In genomic region chr12:31804185-31804504, GRCh38 we compare ENCODE assay signal across 15 cellular contexts.
DNase-seq lines count a peak whose midpoint lies in the region; ATAC-seq, FAIRE-seq and TF ChIP-seq lines count a peak whose summit lies in the region.
"Had no signal": no experiment of that assay in that cellular context is flagged by ENCODE, and none has a peak within 500 bp of the region (broad histone marks: within the 10 kb centered on the region; RNA-seq: fewer than 3 reads in every experiment).

No MANE protein-coding gene starts in this region.

- H3K4me3 ChIP-seq in Loucy (ENCODE audit: low read length, poor library complexity, severe bottlenecking) (peak overlapping the region; percentile 68), small intestine (ENCODE audit: low read depth in 1 of 2, low read length in 2 of 2) (no peak overlapping the region)
- H3K4me3 ChIP-seq: left lung, thoracic aorta had no signal

- H3K27me3 ChIP-seq in Loucy (ENCODE audit: insufficient read depth, low read length, poor library complexity, severe bottlenecking) (no peaks in the 10 kb centered on the region), small intestine (ENCODE audit: control insufficient read depth in 2 of 2, insufficient read depth in 2 of 2, low read length in 2 of 2) (no peaks in the 10 kb centered on the region)
- H3K27me3 ChIP-seq: foreskin keratinocyte, left lung had no signal

- H3K4me1 Mint-ChIP-seq in memory B cell = peaks cover 46% of the 10 kb centered on the region

- H3K27me3 Mint-ChIP-seq in memory B cell = no peaks in the 10 kb centered on the region

- H3K4me1 ChIP-seq in Loucy (ENCODE audit: insufficient read depth, low read length, poor library complexity, severe bottlenecking) = peaks cover 35% of the 10 kb centered on the region
- H3K4me1 ChIP-seq in small intestine (ENCODE audit: control insufficient read depth in 2 of 2, insufficient read depth in 1 of 2, low read depth in 1 of 2, low read length in 1 of 2) = no peaks in the 10 kb centered on the region
- H3K4me1 ChIP-seq: foreskin keratinocyte, left lung had no signal

- no peaks in the 10 kb centered on the region for H3K79me2 ChIP-seq in Loucy (ENCODE audit: insufficient read depth, low read length)

- peak overlapping the region; percentile 84 for H3K4me3 Mint-ChIP-seq in memory B cell
- H3K4me3 Mint-ChIP-seq: H9 had no signal

- DNase-seq in GM12891 (ENCODE audit: insufficient read length, low spot score) (no peak), memory B cell (ENCODE audit: low spot score in 2 of 2) (no peak), nucleus accumbens (lab: John Stamatoyannopoulos, UW) (no peak), NCI-H2196 (lab: John Stamatoyannopoulos, UW; ENCODE audit: unreplicated experiment) (no peak), small intestine (no peak), DMS53 treated with DMSO at 0.1 percent for 48 hours (lab: John Stamatoyannopoulos, UW; ENCODE audit: unreplicated experiment) (no peak)
- DNase-seq: activated effector memory CD4-positive, alpha-beta T cell treated with anti-CD3 and anti-CD28 coated beads, Interleukin-2, amount 50 U/mL, for 16 hours; cortex of kidney; foreskin keratinocyte; H9; left lung; NCI-H1694 had no signal

- FAIRE-seq in GM12891 (lab: Jason Lieb, UNC) = no peak
- FAIRE-seq in small intestine (lab: Jason Lieb, UNC) = no peak

- no peaks in the 10 kb centered on the region for H3K9me3 ChIP-seq in Loucy (ENCODE audit: insufficient read depth, low read depth, low read length)
- no peaks in the 10 kb centered on the region for H3K9me3 ChIP-seq in small intestine (ENCODE audit: control insufficient read depth, low read depth)
- H3K9me3 ChIP-seq: left lung, thoracic aorta had no signal

- H3K4me2 ChIP-seq in Loucy (ENCODE audit: low read depth, low read length, poor library complexity, severe bottlenecking) = peak overlapping the region; percentile 90

- H3K9me3 Mint-ChIP-seq in memory B cell = no peaks in the 10 kb centered on the region
- H3K9me3 Mint-ChIP-seq: H9 had no signal

- H3K27ac Mint-ChIP-seq in memory B cell = peak overlapping the region; percentile 90

- peaks cover 5% of the 10 kb centered on the region; the same call in 1 of the 2 replicates for H3F3A ChIP-seq in Loucy (ENCODE audit: low read depth)

- TF ChIP-seq CTCF in Loucy (conservative IDR thresholded peaks at IDR 0.05; ENCODE audit: low read length) = no peak

- H3K9ac ChIP-seq in Loucy (ENCODE audit: low read depth, low read length, poor library complexity, severe bottlenecking) = peak overlapping the region; percentile 62

- no peak for TF ChIP-seq POLR2A in GM12891 (IDR thresholded peaks at IDR 0.05; ENCODE audit: low read depth, low read length)

- ATAC-seq in GM21390 (IDR thresholded peaks at IDR 0.05; ENCODE audit: unreplicated experiment) = peak; percentile 45
- no peak for ATAC-seq in memory B cell (ENCODE audit: low read depth)
- ATAC-seq: foreskin keratinocyte, left lung had no signal

- no peak overlapping the region for H3K27ac ChIP-seq in small intestine (ENCODE audit: low read depth in 1 of 2, low read length in 1 of 2)
- H3K27ac ChIP-seq: foreskin keratinocyte, left lung, thoracic aorta had no signal

- peaks cover 21% of the 10 kb centered on the region for H3K36me3 Mint-ChIP-seq in memory B cell

- no peaks in the 10 kb centered on the region for H3K9me2 ChIP-seq in Loucy (replicated peaks; ENCODE audit: low read depth, low read length)

- H3K36me3 ChIP-seq in Loucy (ENCODE audit: insufficient read depth, low read length) = no peaks in the 10 kb centered on the region
- no peaks in the 10 kb centered on the region for H3K36me3 ChIP-seq in small intestine (ENCODE audit: control insufficient read depth in 2 of 2, insufficient read depth in 2 of 2, low read length in 2 of 2)
- H3K36me3 ChIP-seq: left lung, thoracic aorta had no signal

- H2AFZ ChIP-seq in Loucy (ENCODE audit: low read length) = no peak overlapping the region

- no peaks in the 10 kb centered on the region for H4K20me1 ChIP-seq in Loucy (ENCODE audit: insufficient read depth, low read length, poor library complexity, severe bottlenecking)

- whole genome bisulfite sequencing in small intestine, 3 donors = 79 to 93% (median 82%) methylated on average over 1 of the region's 1 CpG

TF ChIP-seq in GM12891, 5 proteins besides CTCF, POLR2A, EP300 and RAD21:
- TF ChIP-seq PAX5 (IDR thresholded peaks at IDR 0.05; ENCODE audit: insufficient read depth, low read length, severe bottlenecking) = no peak
- peak; percentile 62; the same call in 1 of the 2 replicates for TF ChIP-seq SPI1 (IDR thresholded peaks at IDR 0.05; ENCODE audit: low read depth, low read length)
